ENCODE assay signal across 24 cellular contexts in the genomic region with DNA sequence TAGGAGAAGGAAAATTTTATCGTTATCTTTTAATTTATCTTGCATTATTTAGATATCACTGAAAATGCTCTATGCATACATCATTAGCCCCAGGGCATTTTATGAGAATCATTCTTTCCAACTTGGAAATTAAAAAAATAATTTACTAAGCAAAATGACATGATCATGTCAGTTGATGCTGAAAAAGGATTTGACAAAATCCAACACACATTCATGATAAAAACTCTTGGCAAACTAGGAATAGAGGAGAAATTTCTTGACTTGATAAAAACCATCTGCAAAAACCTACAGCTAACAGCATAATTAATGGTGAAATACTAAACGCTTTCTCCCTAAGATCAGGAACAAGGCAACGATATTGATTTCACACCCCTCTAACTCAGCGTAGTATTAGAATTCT.
"Had no signal": no experiment of that assay in that cellular context is flagged by ENCODE, and none has a peak within 500 bp of the region (broad histone marks: within the 10 kb centered on the region; RNA-seq: fewer than 3 reads in every experiment).

No MANE protein-coding gene starts in this region.

- H3K9me3 ChIP-seq: body of pancreas had no signal

- H3K4me1 ChIP-seq: body of pancreas had no signal

- DNase-seq: activated CD4-positive, alpha-beta T cell treated with anti-CD3 and anti-CD28 coated beads for 48 hours; activated CD4-positive, alpha-beta T cell treated with anti-CD3 and anti-CD28 coated beads, Interleukin-2, amount 50 U/mL, for 1 hour; activated CD4-positive, alpha-beta T cell treated with anti-CD3 and anti-CD28 coated beads, Interleukin-2, amount 50 U/mL, for 48 hours; activated CD8-positive, alpha-beta memory T cell treated with anti-CD3 and anti-CD28 coated beads for 24 hours; activated CD8-positive, alpha-beta T cell treated with anti-CD3 and anti-CD28 coated beads for 36 hours; activated effector memory CD4-positive, alpha-beta T cell treated with Interleukin-2 at 50 U/mL for 16 hours; activated gamma-delta T cell treated with Interleukin-2 at 50 U/mL for 16 hours; activated naive CD4-positive, alpha-beta T cell treated with anti-CD3 and anti-CD28 coated beads, Interleukin-2, amount 50 U/mL, for 16 hours; activated naive CD4-positive, alpha-beta T cell treated with Interleukin-2 at 50 U/mL for 16 hours; activated T-cell treated with anti-CD3 and anti-CD28 coated beads, Interleukin-2, amount 50 U/mL, for 4 hours; amniotic stem cell; anterior cingulate cortex; body of pancreas; caudate nucleus; effector CD8-positive, alpha-beta T cell; foreskin fibroblast; head of caudate nucleus; T-helper 2 cell had no signal

- H3K4me3 ChIP-seq: body of pancreas had no signal

- H3K9me3 Mint-ChIP-seq: activated CD8-positive, alpha-beta T cell treated with anti-CD3 and anti-CD28 coated beads for 36 hours; WTC11 had no signal

- H3K36me3 Mint-ChIP-seq: WTC11 had no signal

- H3K27ac ChIP-seq: body of pancreas, VCaP had no signal

- ATAC-seq: activated CD4-positive, CD25-positive, alpha-beta regulatory T cell treated with anti-CD3 and anti-CD28 coated beads, Interleukin-2, amount 50 U/mL, for 24 hours; activated CD8-positive, alpha-beta T cell treated with anti-CD3 and anti-CD28 coated beads for 36 hours; activated T-cell treated with anti-CD3 and anti-CD28 coated beads, Interleukin-2, amount 50 U/mL, for 4 hours; activated T-helper 17 cell treated with anti-CD3 and anti-CD28 coated beads, Interleukin-2, amount 50 U/mL, for 72 hours; body of pancreas; esophagus mucosa had no signal

- H3K27ac Mint-ChIP-seq: activated CD8-positive, alpha-beta T cell treated with anti-CD3 and anti-CD28 coated beads for 36 hours; activated naive CD8-positive, alpha-beta T cell; activated T-helper 17 cell treated with anti-CD3 and anti-CD28 coated beads, Interleukin-2, amount 50 U/mL, for 72 hours had no signal

- H3K27me3 Mint-ChIP-seq: activated CD8-positive, alpha-beta T cell treated with anti-CD3 and anti-CD28 coated beads for 36 hours; activated naive CD8-positive, alpha-beta T cell had no signal

- H3K4me1 Mint-ChIP-seq: activated T-helper 17 cell treated with anti-CD3 and anti-CD28 coated beads, Interleukin-2, amount 50 U/mL, for 72 hours had no signal

- H3K27me3 ChIP-seq: body of pancreas had no signal

- H3K4me3 Mint-ChIP-seq: activated CD8-positive, alpha-beta T cell treated with anti-CD3 and anti-CD28 coated beads for 36 hours; activated naive CD8-positive, alpha-beta T cell; activated T-cell treated with anti-CD3 and anti-CD28 coated beads, Interleukin-2, amount 50 U/mL, for 4 hours; activated T-helper 17 cell treated with anti-CD3 and anti-CD28 coated beads, Interleukin-2, amount 50 U/mL, for 72 hours; WTC11 had no signal
